In genomic region chr13:43744630-43745029, GRCh38 we compare ENCODE assay signal across 1 cellular context.
TF ChIP-seq lines count a peak whose summit lies in the region.

No MANE protein-coding gene starts in this region.

TF ChIP-seq in A549, 52 proteins besides CTCF, POLR2A, EP300 and RAD21 (continued from another document):
- TF ChIP-seq REST (IDR thresholded peaks at IDR 0.05) (peak; percentile 65; the same call in 1 of the 2 replicates), USF2 (IDR thresholded peaks at IDR 0.05) (no peak), NFE2L2 (conservative IDR thresholded peaks at IDR 0.05; ENCODE audit: low read length) (no peak)
TF ChIP-seq in A549: peak in this region for 1.
